ENCODE assay signal across 18 cellular contexts in genomic region chrX:107658660-107659059, GRCh38. TPM values are rescaled to one million over a fixed set of nuclear protein-coding genes. Genes with fewer than 3 reads are reported as not detected.
DNase-seq lines count a peak whose midpoint lies in the region; ATAC-seq, FAIRE-seq and TF ChIP-seq lines count a peak whose summit lies in the region.
"Had no signal": no experiment of that assay in that cellular context is flagged by ENCODE, and none has a peak within 500 bp of the region (broad histone marks: within the 10 kb centered on the region; RNA-seq: fewer than 3 reads in every experiment).

No MANE protein-coding gene starts in this region.

- 50% methylated on average over 2 of the region's 5 CpGs for WGBS in K562 (ENCODE audit: insufficient coverage, low coverage, missing lambda C conversion rate)

- ATAC-seq in K562 (no peak), upper lobe of right lung (no peak)

- H3K36me3 ChIP-seq in HEK293 (ENCODE audit: control insufficient read depth in 2 of 2, insufficient read depth in 1 of 2, low read length in 2 of 2) (peaks cover 0 to 5% of the 10 kb centered on the region in 2 experiments; a peak in 1 of 3 replicates), K562 (ENCODE audit: control insufficient read depth, insufficient read depth, low read length) (no peaks in the 10 kb centered on the region), upper lobe of right lung (no peaks in the 10 kb centered on the region)

- POLR2A ChIA-PET in HEK293 (lab: Yijun Ruan, JAX) (no interaction called here), K562 (lab: Yijun Ruan, JAX) (interaction anchor here (0.6 to 1.2 kb wide), 2 partner anchors 16 to 208 kb away, joined by 3 read pairs; no protein-coding TSS in a partner anchor)

- no peaks in the 10 kb centered on the region for H3K36me3 Mint-ChIP-seq in neural crest cell (ENCODE audit: low read depth)

- H3K27me3 ChIP-seq in K562 (ENCODE audit: control insufficient read depth in 2 of 2, insufficient read depth in 2 of 2, low read length in 2 of 2) = no peaks in the 10 kb centered on the region
- no peaks in the 10 kb centered on the region for H3K27me3 ChIP-seq in upper lobe of right lung

- H4K20me1 ChIP-seq in K562 (replicated peaks; ENCODE audit: control insufficient read depth, insufficient read depth, low read length) = peaks cover 12% of the 10 kb centered on the region

- H3K27ac Mint-ChIP-seq in neural crest cell (ENCODE audit: unreplicated experiment) = peak overlapping the region; percentile 44

- no peaks in the 10 kb centered on the region for H3K9me1 ChIP-seq in K562 (ENCODE audit: control insufficient read depth, insufficient read depth, low read length)

- no peak overlapping the region for H3K9ac ChIP-seq in K562 (ENCODE audit: insufficient read depth in 1 of 2, low read depth in 2 of 2, low read length in 2 of 2)
- H3K9ac ChIP-seq: GM23248 had no signal

- peaks cover 14% of the 10 kb centered on the region for H3K4me1 Mint-ChIP-seq in neural crest cell

- CTCF ChIA-PET in HEK293 (lab: Yijun Ruan, JAX) (interaction anchor here (0.6 to 9.0 kb wide), 15 partner anchors 12 to 660 kb away, joined by 3 to 155 read pairs (median 5); partner anchors contain the start of genes NCBP2L, PRPS1 and TSC22D3), K562 (lab: Yijun Ruan, JAX; ENCODE audit: low intra/inter-chr PET ratio) (interaction anchor here (2.3 kb wide), 1 partner anchor 118 kb away, joined by 22 read pairs; the partner anchor contains the start of gene NCBP2L)

- H3K4me2 ChIP-seq in K562 (ENCODE audit: insufficient read depth, low read length) = no peak overlapping the region

- no peak overlapping the region for H2AFZ ChIP-seq in K562 (ENCODE audit: low read depth, low read length)
- H2AFZ ChIP-seq: GM23248 had no signal

- in situ Hi-C loops in K562 (cut with MboI) = no loop called here

- no peak for TF ChIP-seq RAD21 in K562 (CRISPR knock-in tag; conservative IDR thresholded peaks at IDR 0.05 in 1 of 2, IDR thresholded peaks at IDR 0.05 in 1 of 2)

- no peak for TF ChIP-seq CTCF in HEK293 (tag by site-specific recombination; IDR thresholded peaks at IDR 0.05)
- TF ChIP-seq CTCF in K562 (IDR thresholded peaks at IDR 0.05 in 2 of 3, conservative IDR thresholded peaks at IDR 0.05 in 1 of 3; ENCODE audit: insufficient read depth in 2 of 3, low read depth in 1 of 3, low read length in 3 of 3) = no peak
- no peak for TF ChIP-seq CTCF in neural crest cell (conservative IDR thresholded peaks at IDR 0.05)
- TF ChIP-seq CTCF in upper lobe of right lung (IDR thresholded peaks at IDR 0.05) = no peak

- intact Hi-C loops in K562 (cut with micrococcal nuclease) = loop anchor here (1.0 to 10.0 kb wide), 3 partner anchors 119 to 774 kb away; partner anchors contain the start of gene NCBP2L
- intact Hi-C loops in upper lobe of right lung (cut with DNase I) = loop anchor here (10.0 kb wide), 1 partner anchor 106 kb away; no protein-coding TSS in a partner anchor

- no peaks in the 10 kb centered on the region for H3K27me3 Mint-ChIP-seq in neural crest cell (ENCODE audit: low read depth)
- H3K27me3 Mint-ChIP-seq: CD4-positive, alpha-beta memory T cell had no signal

- no peak overlapping the region for H3K4me3 ChIP-seq in HEK293 (ENCODE audit: low read depth, low read length)
- H3K4me3 ChIP-seq in K562 = no peak overlapping the region
- no peak overlapping the region for H3K4me3 ChIP-seq in upper lobe of right lung
- H3K4me3 ChIP-seq: GM23248 had no signal

- no peak for TF ChIP-seq EP300 in K562 (IDR thresholded peaks at IDR 0.05; ENCODE audit: low read length)

- TF ChIP-seq POLR2A in K562 (conservative IDR thresholded peaks at IDR 0.05) = no peak
- no peak for TF ChIP-seq POLR2A in erythroblast (IDR thresholded peaks at IDR 0.05; ENCODE audit: low read length)

- FAIRE-seq in K562 (lab: Jason Lieb, UNC) = no peak
- FAIRE-seq: G401.6, GM12892, GM19239, H1 had no signal

- no peak for DNase-seq in K562 (ENCODE audit: extremely low read depth in 1 of 4, low spot score in 3 of 4)
- DNase-seq in neural crest cell (ENCODE audit: low read depth, low spot score) = no peak
- DNase-seq in upper lobe of right lung = no peak
- no peak for DNase-seq in erythroblast (lab: John Stamatoyannopoulos, UW)
- DNase-seq in NOMO-1 treated with DMSO at 0.1 percent for 48 hours (lab: John Stamatoyannopoulos, UW; ENCODE audit: unreplicated experiment) = no peak
- DNase-seq: C1 segment of cervical spinal cord; CD4-positive, alpha-beta memory T cell; COR-L47; DMS153; DND-41; GM23248; H7; HCEC 1CT had no signal

- H3K79me2 ChIP-seq in K562 (ENCODE audit: control insufficient read depth, insufficient read depth, low read length) = no peaks in the 10 kb centered on the region

- H3K4me3 Mint-ChIP-seq in neural crest cell = no peak overlapping the region
- H3K4me3 Mint-ChIP-seq: CD4-positive, alpha-beta memory T cell had no signal

- H3K27ac ChIP-seq in HEK293 (ENCODE audit: extremely low read depth, low read depth, low read length) = no peak overlapping the region
- no peak overlapping the region for H3K27ac ChIP-seq in K562 (ENCODE audit: extremely low read depth, low read depth, low read length)
- no peak overlapping the region for H3K27ac ChIP-seq in upper lobe of right lung
- H3K27ac ChIP-seq: GM23248 had no signal

- no TSS peak for BruUV-seq in K562 (replicated peaks; lab: Mats Ljungman, UMichigan)

- no peaks in the 10 kb centered on the region for H3K4me1 ChIP-seq in HEK293 (ENCODE audit: control insufficient read depth, insufficient read depth, low read length)
- peaks cover 7 to 8% of the 10 kb centered on the region in 2 experiments; a peak in 3 of 5 replicates for H3K4me1 ChIP-seq in K562 (replicated peaks in 1 of 2; ENCODE audit: control insufficient read depth in 2 of 2, insufficient read depth in 2 of 2, low read length in 2 of 2)
- no peaks in the 10 kb centered on the region for H3K4me1 ChIP-seq in upper lobe of right lung

- no peaks in the 10 kb centered on the region for H3K9me3 Mint-ChIP-seq in neural crest cell
- H3K9me3 Mint-ChIP-seq: CD4-positive, alpha-beta memory T cell had no signal

- H3K9me3 ChIP-seq in HEK293 (ENCODE audit: control insufficient read depth, insufficient read depth, low read depth, low read length) = no peaks in the 10 kb centered on the region
- H3K9me3 ChIP-seq in K562 (replicated peaks; ENCODE audit: control insufficient read depth, insufficient read depth, low read depth, low read length) = no peaks in the 10 kb centered on the region
- no peaks in the 10 kb centered on the region for H3K9me3 ChIP-seq in upper lobe of right lung

TF ChIP-seq in HEK293, 187 proteins besides CTCF, POLR2A, EP300 and RAD21 (continues in another document):
- TF ChIP-seq ZFP41 (tag by site-specific recombination; IDR thresholded peaks at IDR 0.05; ENCODE audit: borderline replicate concordance) = no peak
- no peak for TF ChIP-seq ZNF624 (tag by site-specific recombination; IDR thresholded peaks at IDR 0.05)
- no peak for TF ChIP-seq SP7 (tag by site-specific recombination; IDR thresholded peaks at IDR 0.05)
- no peak for TF ChIP-seq ZNF626 (tag by site-specific recombination; IDR thresholded peaks at IDR 0.05)
- TF ChIP-seq ZFHX2 (tag by site-specific recombination; conservative IDR thresholded peaks at IDR 0.05) = no peak
- no peak for TF ChIP-seq ZNF488 (tag by site-specific recombination; IDR thresholded peaks at IDR 0.05)
- no peak for TF ChIP-seq ZNF530 (tag by site-specific recombination; IDR thresholded peaks at IDR 0.05; ENCODE audit: low read depth)

TF ChIP-seq in K562, 482 proteins besides CTCF, POLR2A, EP300 and RAD21:
- TF ChIP-seq ZNF512 (tag; IDR thresholded peaks at IDR 0.05) (peak; percentile 82), NELFE (IDR thresholded peaks at IDR 0.05; ENCODE audit: insufficient read depth, insufficient read length) (no peak), GABPA (tag; conservative IDR thresholded peaks at IDR 0.05; ENCODE audit: low read depth) (no peak), KAT7 (CRISPR knock-in tag; IDR thresholded peaks at IDR 0.05; ENCODE audit: borderline replicate concordance) (no peak), CHD4 (IDR thresholded peaks at IDR 0.05; ENCODE audit: insufficient read depth, insufficient replicate concordance, low read depth, low read length, poor library complexity, severe bottlenecking) (no peak)
TF ChIP-seq in K562: peak in this region for 1.

RNA-seq across cellular contexts. Expression of gene PRPS1, which starts 30.4 kb away (rescaled TPM):
- total RNA-seq in K562 (2011; cell fraction: chromatin; rRNA removed; ENCODE audit: low replicate concordance) = 26.8 and 37.6 TPM in 2 replicates
- 19.3 and 22.8 TPM in 2 replicates for total RNA-seq in K562 (2011; cell fraction: nucleolus; rRNA removed)
- 30.8 and 38.8 TPM in 2 replicates for total RNA-seq in K562 (2011; cell fraction: nucleoplasm; rRNA removed)
- total RNA-seq in K562 (2014; rRNA removed) (51.8 and 51.9 TPM in 2 replicates), K562 (2014; rRNA removed; fragmentation: Illumina TruSeq; extraction: Trizol) (79.6 and 85.1 TPM in 2 replicates), K562 (2015; rRNA removed; fragmentation: Illumina TruSeq; extraction: Trizol) (70.1 and 71.2 TPM in 2 replicates), K562 (2021) (102 and 104 TPM in 2 replicates), neural crest cell (68.6 and 71.2 TPM in 2 replicates), upper lobe of right lung (25.6 TPM)
- polyA plus RNA-seq in K562 (2011; rRNA removed) (138 and 175 TPM in 2 replicates), K562 (2014; fragmentation: Illumina TruSeq; extraction: Trizol) (113 and 125 TPM in 2 replicates), K562 (2014; fragmentation: Nextera tagmentation; extraction: Ambion mirVana) (10 to 100 TPM; 47.8 to 50.9 TPM), K562 (2014; rRNA removed) (90.2 and 121 TPM in 2 replicates)
- 87.5 and 121 TPM in 2 replicates for polyA plus RNA-seq in K562 (2011; cell fraction: cytosol; rRNA removed)
- 25.6 and 38.6 TPM in 2 replicates for polyA plus RNA-seq in K562 (2011; cell fraction: nucleus; rRNA removed)
- 49.4 and 92.8 TPM in 2 replicates for polyA plus RNA-seq in K562 (2012)
- polyA minus RNA-seq in K562 (2011; rRNA and poly(A)+ RNA removed) = 161 and 200 TPM in 2 replicates
- 49.1 and 77.7 TPM in 2 replicates for polyA minus RNA-seq in K562 (2011; cell fraction: cytosol; rRNA and poly(A)+ RNA removed)
- 10.5 and 18.3 TPM in 2 replicates for polyA minus RNA-seq in K562 (2011; cell fraction: nucleus; rRNA and poly(A)+ RNA removed)

Comparison
In these comparisons a context has a peak if more than half of its experiments do, and no peak if none do; other contexts are left out.
1. Of the 44 proteins assayed by ChIP-seq in both K562 and HEK293: peak only in K562: none; only in HEK293: ZNF121; in both: none; in neither: 43.